ENCODE assay signal across 19 cellular contexts in the genomic region with DNA sequence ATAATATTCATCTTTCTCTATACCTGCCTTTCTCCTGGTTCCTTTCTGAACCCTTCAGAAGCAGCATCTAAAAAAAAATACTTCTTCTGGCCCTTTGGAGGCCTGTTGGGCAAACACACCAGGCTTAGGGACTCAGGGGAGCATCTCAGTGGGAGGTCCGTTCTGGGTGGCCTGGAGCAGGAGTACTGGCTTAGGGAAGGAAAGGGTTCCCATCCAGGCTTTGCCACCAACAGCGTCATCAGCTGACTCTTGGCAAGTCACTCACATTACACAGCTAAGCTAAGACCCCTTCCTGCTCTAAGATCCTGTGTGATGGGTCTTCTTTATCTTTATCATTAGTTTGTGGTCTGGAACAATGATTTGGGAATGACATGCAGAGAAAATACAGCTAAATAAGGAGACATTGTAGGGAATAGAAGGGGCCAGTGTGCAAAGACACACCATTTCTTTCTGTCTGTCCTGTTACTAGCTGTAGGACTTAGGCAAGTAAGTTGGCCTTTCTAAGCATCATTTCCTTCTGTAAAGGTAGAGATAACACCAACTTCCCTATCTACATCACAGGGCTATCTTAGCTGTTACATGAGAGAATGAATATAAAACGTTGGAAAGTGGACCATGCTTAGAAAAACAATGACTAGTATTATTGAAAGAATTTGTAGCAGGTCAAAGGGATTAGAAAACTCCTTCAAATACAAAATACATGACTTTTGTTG. TPM values are rescaled to one million over a fixed set of nuclear protein-coding genes. Genes with fewer than 3 reads are reported as not detected.
DNase-seq lines count a peak whose midpoint lies in the region; ATAC-seq, FAIRE-seq and TF ChIP-seq lines count a peak whose summit lies in the region.
"Had no signal": no experiment of that assay in that cellular context is flagged by ENCODE, and none has a peak within 500 bp of the region (broad histone marks: within the 10 kb centered on the region; RNA-seq: fewer than 3 reads in every experiment).

No MANE protein-coding gene starts in this region.

- H3K9me1 ChIP-seq in endothelial cell of umbilical vein (replicated peaks; ENCODE audit: control insufficient read depth, extremely low read depth, insufficient read depth, low read length), result no peaks in the 10 kb centered on the region

- POLR2A ChIA-PET in endothelial cell of umbilical vein (lab: Charles Lee), result interaction anchor here (1.3 kb wide), 1 partner anchor 10 kb away, joined by 4 read pairs; a partner anchor contains a TSS
- POLR2A ChIA-PET in activated CD8-positive, alpha-beta T cell treated with anti-CD3 and anti-CD28 coated beads for 36 hours (lab: Charles Lee), result no interaction called here

- H3K4me3 Mint-ChIP-seq in activated CD8-positive, alpha-beta T cell treated with anti-CD3 and anti-CD28 coated beads for 36 hours, result no peak overlapping the region
- H3K4me3 Mint-ChIP-seq: HFFc6 had no signal

- no peaks in the 10 kb centered on the region for H3K4me1 Mint-ChIP-seq in activated CD8-positive, alpha-beta T cell treated with anti-CD3 and anti-CD28 coated beads for 36 hours (ENCODE audit: low read depth)

- no peaks in the 10 kb centered on the region for H3K36me3 Mint-ChIP-seq in activated CD8-positive, alpha-beta T cell treated with anti-CD3 and anti-CD28 coated beads for 36 hours (ENCODE audit: low read depth)

- peak overlapping the region; percentile 30 for H3K4me2 ChIP-seq in endothelial cell of umbilical vein (ENCODE audit: insufficient read depth, low read length)

- H3K4me1 ChIP-seq in endothelial cell of umbilical vein (ENCODE audit: control insufficient read depth, extremely low read depth, insufficient read depth, low read length), result peaks cover 22% of the 10 kb centered on the region

- ATAC-seq in sciatic nerve, result peak; percentile 89
- ATAC-seq in activated CD8-positive, alpha-beta T cell treated with anti-CD3 and anti-CD28 coated beads for 36 hours, result no peak
- ATAC-seq: HepG2 had no signal

- H3K27ac Mint-ChIP-seq in activated CD8-positive, alpha-beta T cell treated with anti-CD3 and anti-CD28 coated beads for 36 hours, result no peak overlapping the region
- H3K27ac Mint-ChIP-seq: HFFc6 had no signal

- no peak for TF ChIP-seq POLR2A in endothelial cell of umbilical vein (IDR thresholded peaks at IDR 0.05; ENCODE audit: low read depth, low read length)

- BruUV-seq in endothelial cell of umbilical vein (replicated peaks; lab: Mats Ljungman, UMichigan), result no TSS peak

- no peaks in the 10 kb centered on the region for H3K36me3 ChIP-seq in endothelial cell of umbilical vein (ENCODE audit: control insufficient read depth in 2 of 2, extremely low read depth in 1 of 2, insufficient read depth in 2 of 2, low read length in 2 of 2)

- no peak for FAIRE-seq in endothelial cell of umbilical vein (lab: Jason Lieb, UNC)
- FAIRE-seq: H1, HepG2 had no signal

- no peaks in the 10 kb centered on the region for H3K27me3 Mint-ChIP-seq in activated CD8-positive, alpha-beta T cell treated with anti-CD3 and anti-CD28 coated beads for 36 hours

- no peak for TF ChIP-seq CTCF in endothelial cell of umbilical vein (IDR thresholded peaks at IDR 0.05; ENCODE audit: extremely low read depth in 1 of 2, insufficient read depth in 1 of 2, low read depth in 1 of 2, low read length in 2 of 2)
- no peak for TF ChIP-seq CTCF in activated CD8-positive, alpha-beta T cell treated with anti-CD3 and anti-CD28 coated beads for 36 hours (IDR thresholded peaks at IDR 0.05)

- no peaks in the 10 kb centered on the region for H3K9me3 Mint-ChIP-seq in activated CD8-positive, alpha-beta T cell treated with anti-CD3 and anti-CD28 coated beads for 36 hours
- H3K9me3 Mint-ChIP-seq: HFFc6 had no signal

- intact Hi-C loops in endothelial cell of umbilical vein (cut with micrococcal nuclease), result loop anchor here (5.0 kb wide), 1 partner anchor 173 kb away; no protein-coding TSS in a partner anchor
- intact Hi-C loops in sciatic nerve (cut with DNase I), result no loop called here
- intact Hi-C loops in activated CD8-positive, alpha-beta T cell treated with anti-CD3 and anti-CD28 coated beads for 36 hours (cut with micrococcal nuclease), result no loop called here

- H4K20me1 ChIP-seq in endothelial cell of umbilical vein (replicated peaks; ENCODE audit: control insufficient read depth, extremely low read depth, insufficient read depth, low read length), result peaks cover 2% of the 10 kb centered on the region

- H3K79me2 ChIP-seq in endothelial cell of umbilical vein (ENCODE audit: control insufficient read depth, insufficient read depth, low read length), result peaks cover 9% of the 10 kb centered on the region

- H3K9ac ChIP-seq in endothelial cell of umbilical vein (replicated peaks; ENCODE audit: extremely low read depth, insufficient read depth, low read length), result no peak overlapping the region

- CTCF ChIA-PET in endothelial cell of umbilical vein (lab: Charles Lee), result interaction anchor here (0.7 to 2.5 kb wide), 5 partner anchors 10 to 246 kb away, joined by 3 to 12 read pairs (median 3); a partner anchor contains a TSS
- CTCF ChIA-PET in activated CD8-positive, alpha-beta T cell treated with anti-CD3 and anti-CD28 coated beads for 36 hours (lab: Charles Lee), result interaction anchor here (1.1 to 1.2 kb wide), 2 partner anchors 8 to 235 kb away, joined by 3 read pairs; no protein-coding TSS in a partner anchor

- H3K9me3 ChIP-seq in endothelial cell of umbilical vein (replicated peaks; ENCODE audit: control insufficient read depth, insufficient read depth, low read length), result no peaks in the 10 kb centered on the region

- dilution Hi-C loops in endothelial cell of umbilical vein (cut with MboI; ENCODE audit: extremely low pct_ligation_motif_present, low sequenced_read_pairs), result no loop called here

- H3K4me3 ChIP-seq in endothelial cell of umbilical vein (replicated peaks in 1 of 3; ENCODE audit: insufficient read depth in 1 of 3, low read depth in 1 of 3, low read length in 3 of 3), result no peak overlapping the region
- H3K4me3 ChIP-seq: SK-N-MC had no signal

- H2AFZ ChIP-seq in endothelial cell of umbilical vein (ENCODE audit: low read depth, low read length), result no peak overlapping the region

- DNase-seq in GF-D8 (lab: John Stamatoyannopoulos, UW) (peak; percentile 65), SKM-1 (lab: John Stamatoyannopoulos, UW; ENCODE audit: unreplicated experiment) (peak; percentile 32), endothelial cell of umbilical vein (ENCODE audit: low read depth, low spot score) (peak; percentile 48), sciatic nerve (ENCODE audit: low spot score) (no peak), COR-L47 (lab: John Stamatoyannopoulos, UW) (no peak), AG08395 (ENCODE audit: low spot score) (no peak), NCI-H2227 treated with DMSO at 0.1 percent for 48 hours (lab: John Stamatoyannopoulos, UW) (no peak)
- no peak for DNase-seq in activated CD8-positive, alpha-beta T cell treated with anti-CD3 and anti-CD28 coated beads for 36 hours
- DNase-seq: AML-193; DMS79 treated with DMSO at 0.1 percent for 48 hours; HFFc6; Karpas-422; NCI-H1436; NCI-H2029 treated with DMSO at 0.1 percent for 48 hours; NCI-H69; NK-92 treated with Interleukin-12 subunit alpha and Interleukin-12 subunit beta, amount 100 ng/mL, for 24 hours had no signal

- H3K27ac ChIP-seq in endothelial cell of umbilical vein (ENCODE audit: insufficient read depth, low read depth, low read length), result peak overlapping the region; percentile 8
- H3K27ac ChIP-seq: SK-N-MC had no signal

- no peaks in the 10 kb centered on the region for H3K27me3 ChIP-seq in endothelial cell of umbilical vein (ENCODE audit: control insufficient read depth in 2 of 2, insufficient read depth in 2 of 2, low read length in 2 of 2)

TF ChIP-seq in endothelial cell of umbilical vein, 7 proteins besides CTCF, POLR2A, EP300 and RAD21:
- no peak for TF ChIP-seq EZH2 (IDR thresholded peaks at IDR 0.05; ENCODE audit: borderline replicate concordance, low read depth, low read length, severe bottlenecking)
- TF ChIP-seq, protein P1, sequence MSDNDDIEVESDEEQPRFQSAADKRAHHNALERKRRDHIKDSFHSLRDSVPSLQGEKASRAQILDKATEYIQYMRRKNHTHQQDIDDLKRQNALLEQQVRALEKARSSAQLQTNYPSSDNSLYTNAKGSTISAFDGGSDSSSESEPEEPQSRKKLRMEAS (IDR thresholded peaks at IDR 0.05; ENCODE audit: insufficient read depth, insufficient read length), result no peak
- no peak for TF ChIP-seq MYC (IDR thresholded peaks at IDR 0.05; ENCODE audit: low read depth, low read length)
- no peak for TF ChIP-seq JUN (IDR thresholded peaks at IDR 0.05; ENCODE audit: borderline replicate concordance, insufficient read depth, insufficient read length, low read depth)
- TF ChIP-seq POLR2AphosphoS5 (IDR thresholded peaks at IDR 0.05; ENCODE audit: insufficient read depth, low read depth, low read length), result no peak
- TF ChIP-seq GATA2 (IDR thresholded peaks at IDR 0.05; ENCODE audit: insufficient read depth, insufficient read length, low read depth, low read length), result no peak
- no peak for TF ChIP-seq FOS (IDR thresholded peaks at IDR 0.05; ENCODE audit: borderline replicate concordance, insufficient read depth, low read length)
TF ChIP-seq in endothelial cell of umbilical vein: peak in this region for 0.

RNA-seq across cellular contexts. Expression of a gene that starts 9.9 kb away (rescaled TPM):
- total RNA-seq in endothelial cell of umbilical vein, result 13.5 and 14.5 TPM in 2 replicates
- polyA plus RNA-seq in endothelial cell of umbilical vein, result 15.0 and 18.3 TPM in 2 replicates
- 18.3 and 20.3 TPM in 2 replicates for polyA plus RNA-seq in endothelial cell of umbilical vein (2011; cell fraction: cytosol; rRNA removed)
- polyA plus RNA-seq in endothelial cell of umbilical vein (2011; cell fraction: nucleus; rRNA removed), result 10.9 and 14.2 TPM in 2 replicates
- polyA plus RNA-seq in endothelial cell of umbilical vein (2012), result 13.7 and 16.3 TPM in 2 replicates
- polyA minus RNA-seq in endothelial cell of umbilical vein, result 18.2 and 23.7 TPM in 2 replicates
- polyA minus RNA-seq in endothelial cell of umbilical vein (2011; cell fraction: cytosol; rRNA and poly(A)+ RNA removed), result 0.92 TPM
- 5.2 and 7.4 TPM in 2 replicates for polyA minus RNA-seq in endothelial cell of umbilical vein (2011; cell fraction: nucleus; rRNA and poly(A)+ RNA removed)
- total RNA-seq in sciatic nerve, result 20.3 TPM
- 1 to 10 TPM; 6.6 to 7.7 TPM for total RNA-seq in activated CD8-positive, alpha-beta T cell treated with anti-CD3 and anti-CD28 coated beads for 36 hours

RNA-seq across cellular contexts. Expression of a gene that starts 38.1 kb away (rescaled TPM):
- total RNA-seq in endothelial cell of umbilical vein, result not detected in 2 replicates
- 0.05 TPM in 1 of 2 replicates, not detected in the other for polyA plus RNA-seq in endothelial cell of umbilical vein
- 0.04 and 0.08 TPM in 2 replicates for polyA plus RNA-seq in endothelial cell of umbilical vein (2011; cell fraction: cytosol; rRNA removed)
- polyA plus RNA-seq in endothelial cell of umbilical vein (2011; cell fraction: nucleus; rRNA removed), result 0.33 TPM in 1 of 2 replicates, not detected in the other
- polyA plus RNA-seq in endothelial cell of umbilical vein (2012), result not detected in 2 replicates
- polyA minus RNA-seq in endothelial cell of umbilical vein, result not detected in 2 replicates
- polyA minus RNA-seq in endothelial cell of umbilical vein (2011; cell fraction: cytosol; rRNA and poly(A)+ RNA removed), result not detected
- not detected in 2 replicates for polyA minus RNA-seq in endothelial cell of umbilical vein (2011; cell fraction: nucleus; rRNA and poly(A)+ RNA removed)
- total RNA-seq in sciatic nerve, result 13.5 TPM
- total RNA-seq in activated CD8-positive, alpha-beta T cell treated with anti-CD3 and anti-CD28 coated beads for 36 hours, result not detected
- total RNA-seq: HepG2 had no signal
- polyA plus RNA-seq: HepG2 had no signal

Comparison
In these comparisons a context has a peak if more than half of its experiments do, and no peak if none do; other contexts are left out.
1. DNase-seq: peak in GF-D8 (single experiment), SKM-1 (single experiment) and endothelial cell of umbilical vein (single experiment); none in sciatic nerve (single experiment), COR-L47 (single experiment), AG08395 (single experiment), NCI-H2227 treated with DMSO at 0.1 percent for 48 hours (single experiment) and activated CD8-positive, alpha-beta T cell treated with anti-CD3 and anti-CD28 coated beads for 36 hours (single experiment).
2. RNA of a gene that starts 38.1 kb away (total RNA-seq): 13.5 TPM in sciatic nerve (single experiment); not detected in endothelial cell of umbilical vein and not detected in activated CD8-positive, alpha-beta T cell treated with anti-CD3 and anti-CD28 coated beads for 36 hours; every median in the first group is over 10 times any median in the second.